ENCODE assay signal across 22 cellular contexts in genomic region chr5:92637247-92637646, GRCh38.
"Had no signal": no experiment of that assay in that cellular context is flagged by ENCODE, and none has a peak within 500 bp of the region (broad histone marks: within the 10 kb centered on the region; RNA-seq: fewer than 3 reads in every experiment).

No MANE protein-coding gene starts in this region.

- H3K27ac Mint-ChIP-seq: dendritic cell treated with granulocyte-macrophage colony-stimulating factor and Interleukin-4, amounts not matched to agents 40 ng/mL and 50 ng/mL, for 4 days; immature natural killer cell; naive thymus-derived CD4-positive, alpha-beta T cell; progenitor cell of endocrine pancreas had no signal

- H3K9me3 ChIP-seq: esophagus squamous epithelium, heart right ventricle, pancreas, thyroid gland, upper lobe of left lung, uterus had no signal

- H3K4me1 ChIP-seq: uterus had no signal

- H3K27ac ChIP-seq: esophagus squamous epithelium, foreskin keratinocyte, heart right ventricle, pancreas, thyroid gland, upper lobe of left lung, uterus had no signal

- H3K27me3 ChIP-seq: esophagus squamous epithelium, foreskin keratinocyte, heart right ventricle, pancreas, thyroid gland, upper lobe of left lung, uterus had no signal

- H3K36me3 Mint-ChIP-seq: immature natural killer cell; naive thymus-derived CD4-positive, alpha-beta T cell had no signal

- H3K27me3 Mint-ChIP-seq: dendritic cell treated with granulocyte-macrophage colony-stimulating factor and Interleukin-4, amounts not matched to agents 40 ng/mL and 50 ng/mL, for 4 days; naive thymus-derived CD4-positive, alpha-beta T cell; progenitor cell of endocrine pancreas had no signal

- H3K36me3 ChIP-seq: esophagus squamous epithelium, heart right ventricle, pancreas, thyroid gland, upper lobe of left lung, uterus had no signal

- H3K4me3 Mint-ChIP-seq: dendritic cell treated with granulocyte-macrophage colony-stimulating factor and Interleukin-4, amounts not matched to agents 40 ng/mL and 50 ng/mL, for 4 days; immature natural killer cell; naive thymus-derived CD4-positive, alpha-beta T cell; neural crest cell had no signal

- H3K4me1 Mint-ChIP-seq: immature natural killer cell; naive thymus-derived CD4-positive, alpha-beta T cell had no signal

- DNase-seq: cerebellar nuclear complex; esophagus squamous epithelium; foreskin keratinocyte; heart right ventricle; immature natural killer cell; kidney; left cardiac atrium; left ventricle myocardium superior; mesendoderm; naive thymus-derived CD4-positive, alpha-beta T cell; occipital lobe; pancreas; right cardiac atrium; small intestine; stimulated activated CD4-positive, alpha-beta T cell treated with anti-CD3 and anti-CD28 coated beads, Interleukin-2, amount 100 ng/mL, for 48 hours; stimulated activated naive CD4-positive, alpha-beta T cell treated with Interleukin-2 at 50 U/mL for 16 hours; thyroid gland; upper lobe of left lung; uterus had no signal

- H3K4me3 ChIP-seq: esophagus squamous epithelium, heart right ventricle, pancreas, thyroid gland, upper lobe of left lung, uterus had no signal
